In genomic region chr12:6724409-6724797, GRCh38 we compare ENCODE assay signal across 8 cellular contexts. TPM values are rescaled to one million over a fixed set of nuclear protein-coding genes. Genes with fewer than 3 reads are reported as not detected.
DNase-seq lines count a peak whose midpoint lies in the region; ATAC-seq and TF ChIP-seq lines count a peak whose summit lies in the region.

No MANE protein-coding gene starts in this region.

- intact Hi-C loops in ascending aorta (cut with DNase I): loop anchor here (1.0 to 2.0 kb wide), 3 partner anchors 24 to 35 kb away; partner anchors contain the start of genes MLF2, PIANP and ZNF384

- H3K27ac ChIP-seq in ascending aorta: peak overlapping the region; percentile 75 to 93

- H3K4me3 ChIP-seq in ascending aorta: peak overlapping the region; percentile 62 to 70

- H3K9me3 ChIP-seq in ascending aorta: no peaks in the 10 kb centered on the region

- H3K27me3 ChIP-seq in ascending aorta: no peaks in the 10 kb centered on the region

- H3K4me1 ChIP-seq in ascending aorta: peaks cover 0 to 8% of the 10 kb centered on the region in 2 donors

- peaks cover 14 to 20% of the 10 kb centered on the region in 2 donors for H3K36me3 ChIP-seq in ascending aorta

- DNase-seq in NCI-H2107 treated with DMSO at 0.1 percent for 48 hours (lab: John Stamatoyannopoulos, UW; ENCODE audit: unreplicated experiment) (peak; percentile 40), NCI-H2107 (lab: John Stamatoyannopoulos, UW) (no peak), NOMO-1 treated with DMSO at 0.1 percent for 48 hours (lab: John Stamatoyannopoulos, UW; ENCODE audit: unreplicated experiment) (peak; percentile 62), ascending aorta (ENCODE audit: low spot score in 2 of 2) (peak in 1 of 2 donors; percentile 64), islet precursor cell (peak; percentile 65), HCEC 1CT (no peak)
- DNase-seq in stimulated activated CD4-positive, alpha-beta T cell treated with anti-CD3 and anti-CD28 coated beads, Interleukin-4, amount 100 ng/mL, for 1 hour: peak; percentile 13

- ATAC-seq in HG02642 (IDR thresholded peaks at IDR 0.05; ENCODE audit: poor library complexity, unreplicated experiment): peak; percentile 18

- TF ChIP-seq CTCF in ascending aorta (IDR thresholded peaks at IDR 0.05): no peak

RNA-seq across cellular contexts. Expression of gene COPS7A, which starts 0.6 kb away (rescaled TPM):
- total RNA-seq in ascending aorta: 221 TPM

RNA-seq across cellular contexts. Expression of gene PIANP, which starts 23.8 kb away (rescaled TPM):
- total RNA-seq in ascending aorta: not detected

RNA-seq across cellular contexts. Expression of gene MLF2, which starts 28.5 kb away (rescaled TPM):
- 145 TPM for total RNA-seq in ascending aorta

RNA-seq across cellular contexts. Expression of gene ZNF384, which starts 35.2 kb away (rescaled TPM):
- total RNA-seq in ascending aorta: 15.1 TPM

RNA-seq across cellular contexts. Expression of gene PTMS, which starts 41.8 kb away (rescaled TPM):
- 361 TPM for total RNA-seq in ascending aorta

Comparison
In these comparisons a context has a peak if more than half of its experiments do, and no peak if none do; other contexts are left out.
1. DNase-seq: peak in NCI-H2107 treated with DMSO at 0.1 percent for 48 hours (single experiment), NOMO-1 treated with DMSO at 0.1 percent for 48 hours (single experiment), islet precursor cell (single experiment) and stimulated activated CD4-positive, alpha-beta T cell treated with anti-CD3 and anti-CD28 coated beads, Interleukin-4, amount 100 ng/mL, for 1 hour (single experiment); none in NCI-H2107 (single experiment) and HCEC 1CT (single experiment).